In genomic region chr9:136843159-136843800, GRCh38 we compare ENCODE assay signal across 8 cellular contexts. TPM values are rescaled to one million over a fixed set of nuclear protein-coding genes. Genes with fewer than 3 reads are reported as not detected.
DNase-seq lines count a peak whose midpoint lies in the region; ATAC-seq and TF ChIP-seq lines count a peak whose summit lies in the region.
"Not testable (repeated sequence)": the region's sequence is repeated elsewhere in the genome, so short reads cannot be mapped to it uniquely, and the experiment has no call there.

No MANE protein-coding gene starts in this region.

- not testable (repeated sequence) for DNase-seq in CD4-positive, alpha-beta T cell; activated T-helper 1 cell treated with anti-CD3 and anti-CD28 coated beads, Interleukin-12 subunit alpha, Interleukin-12 subunit beta, Interleukin-2, Interleukin-4 antibody, amounts not matched to agents 30 ng/mL and 10 ng/mL and 1 ng/mL, durations not matched to agents 14 hours and 24 hours and 36 hours (ENCODE audit: low spot score); neuronal stem cell (ENCODE audit: low spot score)
- DNase-seq in immature natural killer cell (peak in 2 of 3 donors; percentile 25 to 34), substantia nigra (lab: John Stamatoyannopoulos, UW) (peak in 13 of 49 donors; percentile 8 to 67 (median 27))

- not testable (repeated sequence) for ATAC-seq in CD4-positive, alpha-beta T cell (ENCODE audit: poor library complexity)

- CTCF ChIA-PET in CD4-positive, alpha-beta T cell (lab: Charles Lee), result interaction anchor here (0.9 to 3.2 kb wide), 10 partner anchors 18 to 191 kb away, joined by 3 to 20 read pairs (median 4); partner anchors contain the start of gene ABCA2

- H4K91ac ChIP-seq in neuronal stem cell (ENCODE audit: low read depth, low read length, poor library complexity), result not testable (repeated sequence)

- peaks cover 15% of the 10 kb centered on the region for H3K27me3 ChIP-seq in CD4-positive, alpha-beta T cell (ENCODE audit: control insufficient read depth, insufficient read depth, low read length)
- not testable (repeated sequence) for H3K27me3 ChIP-seq in KMS-11 (ENCODE audit: insufficient read depth, low read depth); SU-DHL-6 (ENCODE audit: low read length)
- peaks cover 0 to 15% (median 11%) of the 10 kb centered on the region in 3 experiments for H3K27me3 ChIP-seq in neuronal stem cell (ENCODE audit: control insufficient read depth in 3 of 3, insufficient read depth in 3 of 3, low read depth in 1 of 3, low read length in 3 of 3)

- H3K9me2 ChIP-seq in SU-DHL-6 (replicated peaks; ENCODE audit: insufficient read depth, low read length), result not testable (repeated sequence)

- H4K20me1 ChIP-seq in KMS-11 (ENCODE audit: insufficient read depth); SU-DHL-6 (ENCODE audit: low read depth, low read length): not testable (repeated sequence)

- not testable (repeated sequence) for H2BK120ac ChIP-seq in neuronal stem cell (ENCODE audit: low read depth, low read length)

- peaks cover 25% of the 10 kb centered on the region for H3K79me1 ChIP-seq in neuronal stem cell (ENCODE audit: low read depth, low read length)

- H3K4me1 ChIP-seq in KMS-11 (ENCODE audit: low read depth, poor library complexity, severe bottlenecking) (peaks cover 29% of the 10 kb centered on the region), neuronal stem cell (ENCODE audit: control insufficient read depth in 2 of 2, insufficient read depth in 1 of 2, low read depth in 1 of 2, low read length in 2 of 2) (peaks cover 26 to 38% of the 10 kb centered on the region in 2 donors)

- not testable (repeated sequence) for H3K9ac ChIP-seq in KMS-11
- H3K9ac ChIP-seq in SU-DHL-6 (ENCODE audit: low read length) (peak overlapping the region; percentile 7; the same call in 1 of the 2 replicates), neuronal stem cell (ENCODE audit: low read depth, low read length, poor library complexity) (peak overlapping the region; percentile 24)

- not testable (repeated sequence) for TF ChIP-seq CTCF in CD4-positive, alpha-beta T cell (IDR thresholded peaks at IDR 0.05); KMS-11 (conservative IDR thresholded peaks at IDR 0.05; ENCODE audit: low read depth, low read length); SU-DHL-6 (IDR thresholded peaks at IDR 0.05; ENCODE audit: insufficient read depth, low read length, poor library complexity, severe bottlenecking)

- not testable (repeated sequence) for H3K79me2 ChIP-seq in KMS-11 (ENCODE audit: insufficient read depth, low read depth); SU-DHL-6 (ENCODE audit: insufficient read depth, low read length)

- H3K36me3 ChIP-seq in KMS-11 (ENCODE audit: insufficient read depth); SU-DHL-6 (ENCODE audit: low read length): not testable (repeated sequence)
- peaks cover 6 to 28% of the 10 kb centered on the region in 2 donors for H3K36me3 ChIP-seq in neuronal stem cell (replicated peaks in 1 of 2; ENCODE audit: control insufficient read depth in 2 of 2, insufficient read depth in 2 of 2, low read length in 2 of 2)

- peaks cover 21% of the 10 kb centered on the region for H3K4me1 Mint-ChIP-seq in CD4-positive, alpha-beta T cell (ENCODE audit: low read depth)
- not testable (repeated sequence) for H3K4me1 Mint-ChIP-seq in activated T-helper 1 cell treated with anti-CD3 and anti-CD28 coated beads, Interleukin-12 subunit alpha, Interleukin-12 subunit beta, Interleukin-2, Interleukin-4 antibody, amounts not matched to agents 30 ng/mL and 10 ng/mL and 1 ng/mL, durations not matched to agents 14 hours and 24 hours and 36 hours (ENCODE audit: low read depth)
- H3K4me1 Mint-ChIP-seq in immature natural killer cell, result peaks cover 11 to 21% of the 10 kb centered on the region in 2 donors

- H3K4me2 ChIP-seq in KMS-11 (peak overlapping the region; percentile 69), SU-DHL-6 (ENCODE audit: low read depth, low read length, poor library complexity, severe bottlenecking) (peak overlapping the region; percentile 36)
- not testable (repeated sequence) for H3K4me2 ChIP-seq in neuronal stem cell (ENCODE audit: insufficient read depth, low read length, poor library complexity, severe bottlenecking)

- H3K27me3 Mint-ChIP-seq in CD4-positive, alpha-beta T cell, result peaks cover 27% of the 10 kb centered on the region
- H3K27me3 Mint-ChIP-seq in activated T-helper 1 cell treated with anti-CD3 and anti-CD28 coated beads, Interleukin-12 subunit alpha, Interleukin-12 subunit beta, Interleukin-2, Interleukin-4 antibody, amounts not matched to agents 30 ng/mL and 10 ng/mL and 1 ng/mL, durations not matched to agents 14 hours and 24 hours and 36 hours (ENCODE audit: insufficient read depth), result not testable (repeated sequence)
- peaks cover 22 to 35% (median 32%) of the 10 kb centered on the region in 3 donors for H3K27me3 Mint-ChIP-seq in immature natural killer cell (ENCODE audit: low read depth in 3 of 3)

- no CpG with 5 or more reads among the region's 21 CpGs for WGBS in neuronal stem cell (ENCODE audit: extremely low coverage in 2 of 2, insufficient read length in 2 of 2, insufficient replicate concordance in 1 of 2), 2 donors

- H2AFZ ChIP-seq in KMS-11 (ENCODE audit: low read depth); SU-DHL-6 (ENCODE audit: low read depth, low read length, severe bottlenecking); neuronal stem cell (ENCODE audit: low read length): not testable (repeated sequence)

- H3K4me3 Mint-ChIP-seq in CD4-positive, alpha-beta T cell, result peak overlapping the region; percentile 75
- H3K4me3 Mint-ChIP-seq in activated T-helper 1 cell treated with anti-CD3 and anti-CD28 coated beads, Interleukin-12 subunit alpha, Interleukin-12 subunit beta, Interleukin-2, Interleukin-4 antibody, amounts not matched to agents 30 ng/mL and 10 ng/mL and 1 ng/mL, durations not matched to agents 14 hours and 24 hours and 36 hours, result peak overlapping the region; percentile 65
- peak overlapping the region; percentile 80 to 88 (median 85) for H3K4me3 Mint-ChIP-seq in immature natural killer cell

- H3K4ac ChIP-seq in neuronal stem cell (ENCODE audit: low read length), result not testable (repeated sequence)

- not testable (repeated sequence) for H3K27ac ChIP-seq in CD4-positive, alpha-beta T cell (ENCODE audit: low read depth, low read length); neuronal stem cell (replicated peaks; ENCODE audit: low read length)
- peak overlapping the region; percentile 57 for H3K27ac ChIP-seq in KMS-11
- peak overlapping the region; percentile 27; the same call in 1 of the 2 replicates for H3K27ac ChIP-seq in SU-DHL-6 (ENCODE audit: low read depth, low read length)
- H3K27ac ChIP-seq in cingulate gyrus (ENCODE audit: low read depth, low read length), result peak overlapping the region; percentile 54
- H3K27ac ChIP-seq in substantia nigra (ENCODE audit: low read depth, low read length, poor library complexity, severe bottlenecking), result peak overlapping the region; percentile 35

- not testable (repeated sequence) for H3K4me3 ChIP-seq in KMS-11 (IDR thresholded peaks at IDR 0.05; ENCODE audit: insufficient read depth, low read depth, low read length); SU-DHL-6 (ENCODE audit: insufficient read depth, low read length, poor library complexity, severe bottlenecking); neuronal stem cell (ENCODE audit: low read length in 2 of 2)

- peak overlapping the region; percentile 20 for H3K18ac ChIP-seq in neuronal stem cell (ENCODE audit: low read length)

- not testable (repeated sequence) for H3K9me3 Mint-ChIP-seq in CD4-positive, alpha-beta T cell; activated T-helper 1 cell treated with anti-CD3 and anti-CD28 coated beads, Interleukin-12 subunit alpha, Interleukin-12 subunit beta, Interleukin-2, Interleukin-4 antibody, amounts not matched to agents 30 ng/mL and 10 ng/mL and 1 ng/mL, durations not matched to agents 14 hours and 24 hours and 36 hours; immature natural killer cell

- POLR2A ChIA-PET in CD4-positive, alpha-beta T cell (lab: Charles Lee), result interaction anchor here (1.1 to 2.7 kb wide), 6 partner anchors 35 to 192 kb away, joined by 3 to 11 read pairs (median 5); partner anchors contain the start of genes FBXW5, RABL6 and TMEM141

- intact Hi-C loops in CD4-positive, alpha-beta T cell (cut with DNase I, micrococcal nuclease), result loop anchor here in 1 of 2 experiments (2.0 to 10.0 kb wide), 2 partner anchors 40 to 102 kb away; partner anchors contain the start of genes C8G and FBXW5
- intact Hi-C loops in activated T-helper 1 cell treated with anti-CD3 and anti-CD28 coated beads, Interleukin-12 subunit alpha, Interleukin-12 subunit beta, Interleukin-2, Interleukin-4 antibody, amounts not matched to agents 30 ng/mL and 10 ng/mL and 1 ng/mL, durations not matched to agents 14 hours and 24 hours and 36 hours (cut with micrococcal nuclease), result loop anchor here (2.0 kb wide), 3 partner anchors 36 to 192 kb away; partner anchors contain the start of genes PAXX and RABL6

- not testable (repeated sequence) for H3K9me3 ChIP-seq in CD4-positive, alpha-beta T cell (ENCODE audit: control insufficient read depth, low read length); SU-DHL-6 (ENCODE audit: insufficient read depth, low read length); neuronal stem cell (replicated peaks in 1 of 2; ENCODE audit: control insufficient read depth in 2 of 2, insufficient read depth in 1 of 2, low read depth in 1 of 2, low read length in 2 of 2)

- H3K14ac ChIP-seq in neuronal stem cell (ENCODE audit: low read length), result not testable (repeated sequence)

- not testable (repeated sequence) for H4K8ac ChIP-seq in neuronal stem cell (ENCODE audit: low read depth, low read length)

- peak overlapping the region; percentile 14 for H2AK5ac ChIP-seq in neuronal stem cell (ENCODE audit: low read depth, low read length)

- not testable (repeated sequence) for H2BK15ac ChIP-seq in neuronal stem cell (ENCODE audit: low read length)

- H2BK5ac ChIP-seq in neuronal stem cell (ENCODE audit: low read length), result not testable (repeated sequence)

- not testable (repeated sequence) for H3F3A ChIP-seq in SU-DHL-6 (ENCODE audit: insufficient read depth)

- not testable (repeated sequence) for H3K23ac ChIP-seq in neuronal stem cell (ENCODE audit: low read depth, low read length, poor library complexity)

- not testable (repeated sequence) for H2BK12ac ChIP-seq in neuronal stem cell (ENCODE audit: low read length)

- not testable (repeated sequence) for H3K36me3 Mint-ChIP-seq in CD4-positive, alpha-beta T cell (ENCODE audit: low read depth); activated T-helper 1 cell treated with anti-CD3 and anti-CD28 coated beads, Interleukin-12 subunit alpha, Interleukin-12 subunit beta, Interleukin-2, Interleukin-4 antibody, amounts not matched to agents 30 ng/mL and 10 ng/mL and 1 ng/mL, durations not matched to agents 14 hours and 24 hours and 36 hours (ENCODE audit: low read depth); immature natural killer cell

- not testable (repeated sequence) for H3K27ac Mint-ChIP-seq in CD4-positive, alpha-beta T cell
- H3K27ac Mint-ChIP-seq in activated T-helper 1 cell treated with anti-CD3 and anti-CD28 coated beads, Interleukin-12 subunit alpha, Interleukin-12 subunit beta, Interleukin-2, Interleukin-4 antibody, amounts not matched to agents 30 ng/mL and 10 ng/mL and 1 ng/mL, durations not matched to agents 14 hours and 24 hours and 36 hours, result peak overlapping the region; percentile 48
- H3K27ac Mint-ChIP-seq in immature natural killer cell, result peak overlapping the region; percentile 86 to 94 (median 92)

RNA-seq across cellular contexts. Expression of gene AJM1, which starts 1.0 kb away (rescaled TPM):
- total RNA-seq in CD4-positive, alpha-beta T cell, result 1 to 10 TPM; 1.1 to 1.2 TPM
- total RNA-seq in activated T-helper 1 cell treated with anti-CD3 and anti-CD28 coated beads, Interleukin-12 subunit alpha, Interleukin-12 subunit beta, Interleukin-2, Interleukin-4 antibody, amounts not matched to agents 30 ng/mL and 10 ng/mL and 1 ng/mL, durations not matched to agents 14 hours and 24 hours and 36 hours, result 5.1 and 5.8 TPM in 2 replicates
- under 1 TPM; 0.09 to 1.00 (median 0.82) TPM for polyA plus RNA-seq in immature natural killer cell
- polyA plus RNA-seq in neuronal stem cell (2013, experiment 1 of 2), result 0.42 TPM
- polyA plus RNA-seq in neuronal stem cell (2013, experiment 2 of 2), result 0.44 TPM

RNA-seq across cellular contexts. Expression of gene PHPT1, which starts 5.9 kb away (rescaled TPM):
- 10 to 100 TPM; 13.6 to 17.8 TPM for total RNA-seq in CD4-positive, alpha-beta T cell
- 134 and 139 TPM in 2 replicates for total RNA-seq in activated T-helper 1 cell treated with anti-CD3 and anti-CD28 coated beads, Interleukin-12 subunit alpha, Interleukin-12 subunit beta, Interleukin-2, Interleukin-4 antibody, amounts not matched to agents 30 ng/mL and 10 ng/mL and 1 ng/mL, durations not matched to agents 14 hours and 24 hours and 36 hours
- 100 to 1,000 TPM; 127 to 212 (median 166) TPM for polyA plus RNA-seq in immature natural killer cell
- polyA plus RNA-seq in neuronal stem cell (2013, experiment 1 of 2), result 230 TPM
- 218 TPM for polyA plus RNA-seq in neuronal stem cell (2013, experiment 2 of 2)

RNA-seq across cellular contexts. Expression of gene MAMDC4, which starts 8.9 kb away (rescaled TPM):
- total RNA-seq in CD4-positive, alpha-beta T cell, result 1 to 10 TPM; 2.2 to 3.4 TPM
- 18.2 and 23.6 TPM in 2 replicates for total RNA-seq in activated T-helper 1 cell treated with anti-CD3 and anti-CD28 coated beads, Interleukin-12 subunit alpha, Interleukin-12 subunit beta, Interleukin-2, Interleukin-4 antibody, amounts not matched to agents 30 ng/mL and 10 ng/mL and 1 ng/mL, durations not matched to agents 14 hours and 24 hours and 36 hours
- polyA plus RNA-seq in immature natural killer cell, result under 1 TPM in 1 of 3 donors, not detected in 2; 0.19 TPM
- polyA plus RNA-seq in neuronal stem cell (2013, experiment 1 of 2), result 3.6 TPM
- 3.2 TPM for polyA plus RNA-seq in neuronal stem cell (2013, experiment 2 of 2)

RNA-seq across cellular contexts. Expression of gene EDF1, which starts 22.8 kb away (rescaled TPM):
- 100 to 1,000 TPM; 215 to 220 TPM for total RNA-seq in CD4-positive, alpha-beta T cell
- 410 and 418 TPM in 2 replicates for total RNA-seq in activated T-helper 1 cell treated with anti-CD3 and anti-CD28 coated beads, Interleukin-12 subunit alpha, Interleukin-12 subunit beta, Interleukin-2, Interleukin-4 antibody, amounts not matched to agents 30 ng/mL and 10 ng/mL and 1 ng/mL, durations not matched to agents 14 hours and 24 hours and 36 hours
- 100 to 1,000 TPM; 309 to 463 (median 411) TPM for polyA plus RNA-seq in immature natural killer cell
- 289 TPM for polyA plus RNA-seq in neuronal stem cell (2013, experiment 1 of 2)
- 288 TPM for polyA plus RNA-seq in neuronal stem cell (2013, experiment 2 of 2)

RNA-seq across cellular contexts. Expression of gene RABL6, which starts 35.5 kb away (rescaled TPM):
- total RNA-seq in CD4-positive, alpha-beta T cell, result 10 to 100 TPM; 46.4 to 48.5 TPM
- total RNA-seq in activated T-helper 1 cell treated with anti-CD3 and anti-CD28 coated beads, Interleukin-12 subunit alpha, Interleukin-12 subunit beta, Interleukin-2, Interleukin-4 antibody, amounts not matched to agents 30 ng/mL and 10 ng/mL and 1 ng/mL, durations not matched to agents 14 hours and 24 hours and 36 hours, result 109 and 114 TPM in 2 replicates
- 10 to 100 TPM in 2 of 3 donors, 1 to 10 TPM in 1; 5.4 to 24.6 (median 11.0) TPM for polyA plus RNA-seq in immature natural killer cell
- polyA plus RNA-seq in neuronal stem cell (2013, experiment 1 of 2), result 115 TPM
- 112 TPM for polyA plus RNA-seq in neuronal stem cell (2013, experiment 2 of 2)
